Comparison of ENCODE assay signal across 8 cellular contexts in genomic region chr6:41074692-41075436, GRCh38. TPM values are rescaled to one million over a fixed set of nuclear protein-coding genes. Genes with fewer than 3 reads are reported as not detected.
DNase-seq lines count a peak whose midpoint lies in the region; TF ChIP-seq lines count a peak whose summit lies in the region.

No MANE protein-coding gene starts in this region.

- peaks cover 0 to 5% (median 0%) of the 10 kb centered on the region in 8 donors for H3K9me3 Mint-ChIP-seq in CD4-positive, alpha-beta memory T cell
- H3K9me3 Mint-ChIP-seq in dendritic cell treated with granulocyte-macrophage colony-stimulating factor and Interleukin-4, amounts not matched to agents 40 ng/mL and 50 ng/mL, for 4 days = no peaks in the 10 kb centered on the region

- H3K27me3 ChIP-seq in CD4-positive, alpha-beta memory T cell (ENCODE audit: insufficient read depth, low read length) = no peaks in the 10 kb centered on the region
- no peaks in the 10 kb centered on the region for H3K27me3 ChIP-seq in neural cell (ENCODE audit: insufficient read depth, low read depth, low read length)

- H3K4me1 ChIP-seq in CD4-positive, alpha-beta memory T cell (ENCODE audit: insufficient read depth, low read length) = peaks cover 55% of the 10 kb centered on the region

- no peak for DNase-seq in CD4-positive, alpha-beta memory T cell
- DNase-seq in NB4 (ENCODE audit: low read depth) (no peak), DMS79 (lab: John Stamatoyannopoulos, UW) (no peak), DMS 273 (lab: John Stamatoyannopoulos, UW; ENCODE audit: unreplicated experiment) (no peak), ACHN (no peak)
- no peak for DNase-seq in activated CD4-positive, CD25-positive, alpha-beta regulatory T cell treated with anti-CD3 and anti-CD28 coated beads, Interleukin-2, amount 50 U/mL, for 72 hours

- intact Hi-C loops in CD4-positive, alpha-beta memory T cell (cut with micrococcal nuclease) = loop anchor here (5.0 kb wide), 1 partner anchor 487 kb away; no protein-coding TSS in a partner anchor
- intact Hi-C loops in dendritic cell treated with granulocyte-macrophage colony-stimulating factor and Interleukin-4, amounts not matched to agents 40 ng/mL and 50 ng/mL, for 4 days (cut with micrococcal nuclease) = loop anchor here (1.0 to 5.0 kb wide), 3 partner anchors 107 to 242 kb away; partner anchors contain the start of gene TREM1

- TF ChIP-seq EP300 in neural cell (conservative IDR thresholded peaks at IDR 0.05; ENCODE audit: poor library complexity, severe bottlenecking) = no peak

- H2AFZ ChIP-seq in neural cell (ENCODE audit: low read depth, low read length) = no peak overlapping the region

- H3K27ac Mint-ChIP-seq in CD4-positive, alpha-beta memory T cell = peak overlapping the region; percentile 90 to 99 (median 98)
- peak overlapping the region; percentile 99 for H3K27ac Mint-ChIP-seq in dendritic cell treated with granulocyte-macrophage colony-stimulating factor and Interleukin-4, amounts not matched to agents 40 ng/mL and 50 ng/mL, for 4 days

- in situ Hi-C loops in ACHN (cut with HindIII; ENCODE audit: low pct_ligation_motif_present, low pct_unique_long_range_greater_than_20kb, low sequenced_read_pairs) = no loop called here

- H3K4me2 ChIP-seq in neural cell (ENCODE audit: low read length) = peak overlapping the region; percentile 92

- H4K20me1 ChIP-seq in neural cell (ENCODE audit: insufficient read depth) = no peaks in the 10 kb centered on the region

- POLR2A ChIA-PET in CD4-positive, alpha-beta memory T cell (lab: Charles Lee; ENCODE audit: partially characterized antibody) = interaction anchor here (2.4 kb wide), 1 partner anchor 126 kb away, joined by 7 read pairs; the partner anchor contains the start of gene TREML2

- peaks cover 42 to 81% (median 57%) of the 10 kb centered on the region in 4 donors for H3K4me1 Mint-ChIP-seq in CD4-positive, alpha-beta memory T cell
- H3K4me1 Mint-ChIP-seq in dendritic cell treated with granulocyte-macrophage colony-stimulating factor and Interleukin-4, amounts not matched to agents 40 ng/mL and 50 ng/mL, for 4 days (ENCODE audit: low read depth) = peaks cover 37% of the 10 kb centered on the region

- H3K9ac ChIP-seq in neural cell (ENCODE audit: low read length) = peak overlapping the region; percentile 98

- TF ChIP-seq POLR2A in NB4 (IDR thresholded peaks at IDR 0.05; ENCODE audit: extremely low read depth, insufficient read length) = no peak

- H3K4me3 ChIP-seq in CD4-positive, alpha-beta memory T cell (ENCODE audit: low read length in 2 of 2) = peak overlapping the region in 1 of 2 donors; percentile 94
- H3K4me3 ChIP-seq in NB4 (ENCODE audit: low read depth, low read length) = peak overlapping the region; percentile 79
- peak overlapping the region; percentile 89 for H3K4me3 ChIP-seq in neural cell (ENCODE audit: low read length)

- no peaks in the 10 kb centered on the region for H3K27me3 Mint-ChIP-seq in CD4-positive, alpha-beta memory T cell
- H3K27me3 Mint-ChIP-seq in dendritic cell treated with granulocyte-macrophage colony-stimulating factor and Interleukin-4, amounts not matched to agents 40 ng/mL and 50 ng/mL, for 4 days = no peaks in the 10 kb centered on the region

- CTCF ChIA-PET in CD4-positive, alpha-beta memory T cell (lab: Charles Lee; ENCODE audit: partially characterized antibody) = interaction anchor here (1.2 to 2.6 kb wide), 4 partner anchors 13 to 245 kb away, joined by 3 to 8 read pairs (median 4); no protein-coding TSS in a partner anchor

- H3K9me3 ChIP-seq in CD4-positive, alpha-beta memory T cell (ENCODE audit: control insufficient read depth in 1 of 2, low read length in 2 of 2) = no peaks in the 10 kb centered on the region
- H3K9me3 ChIP-seq in neural cell (ENCODE audit: low read length) = no peaks in the 10 kb centered on the region

- peaks cover 8% of the 10 kb centered on the region for H3K36me3 ChIP-seq in CD4-positive, alpha-beta memory T cell (ENCODE audit: insufficient read depth, low read length)
- H3K36me3 ChIP-seq in neural cell (ENCODE audit: insufficient read depth, low read length) = peaks cover 10% of the 10 kb centered on the region

- peaks cover 49% of the 10 kb centered on the region for H3K79me2 ChIP-seq in neural cell (replicated peaks; ENCODE audit: insufficient read depth, low read length)

- TF ChIP-seq CTCF in NB4 (IDR thresholded peaks at IDR 0.05; ENCODE audit: low read depth, low read length) = no peak
- TF ChIP-seq CTCF in neural cell (IDR thresholded peaks at IDR 0.05; ENCODE audit: poor library complexity, severe bottlenecking) = no peak

- no peak for TF ChIP-seq RAD21 in neural cell (conservative IDR thresholded peaks at IDR 0.05)

- peaks cover 4% of the 10 kb centered on the region for H3F3A ChIP-seq in neural cell (ENCODE audit: insufficient read depth, low read length, poor library complexity, severe bottlenecking)

- H3K4me3 Mint-ChIP-seq in CD4-positive, alpha-beta memory T cell = peak overlapping the region; percentile 92 to 98 (median 96)
- peak overlapping the region; percentile 96 for H3K4me3 Mint-ChIP-seq in dendritic cell treated with granulocyte-macrophage colony-stimulating factor and Interleukin-4, amounts not matched to agents 40 ng/mL and 50 ng/mL, for 4 days

- peak overlapping the region; percentile 97 for H3K27ac ChIP-seq in CD4-positive, alpha-beta memory T cell (ENCODE audit: low read depth, low read length)
- H3K27ac ChIP-seq in neural cell (ENCODE audit: low read length) = peak overlapping the region; percentile 95

- H3K9me2 ChIP-seq in neural cell (ENCODE audit: insufficient read depth, low read length) = no peaks in the 10 kb centered on the region

- peaks cover 10 to 37% of the 10 kb centered on the region in 2 donors for H3K36me3 Mint-ChIP-seq in CD4-positive, alpha-beta memory T cell
- H3K36me3 Mint-ChIP-seq in dendritic cell treated with granulocyte-macrophage colony-stimulating factor and Interleukin-4, amounts not matched to agents 40 ng/mL and 50 ng/mL, for 4 days (ENCODE audit: low read depth) = peaks cover 44% of the 10 kb centered on the region

TF ChIP-seq in neural cell, 6 proteins besides CTCF, POLR2A, EP300 and RAD21:
- no peak for TF ChIP-seq SMC3 (conservative IDR thresholded peaks at IDR 0.05; ENCODE audit: poor library complexity)
- no peak for TF ChIP-seq TAF1 (IDR thresholded peaks at IDR 0.05; ENCODE audit: low read depth)
- no peak for TF ChIP-seq POLR2AphosphoS5 (IDR thresholded peaks at IDR 0.05)
- no peak for TF ChIP-seq EZH2 (IDR thresholded peaks at IDR 0.05; ENCODE audit: borderline replicate concordance, insufficient read depth, low read length, poor library complexity, severe bottlenecking)
- TF ChIP-seq REST (IDR thresholded peaks at IDR 0.05; ENCODE audit: borderline replicate concordance) = no peak
- no peak for TF ChIP-seq MXI1 (conservative IDR thresholded peaks at IDR 0.05; ENCODE audit: poor library complexity, severe bottlenecking)

RNA-seq across cellular contexts. Expression of gene NFYA, which starts 2.1 kb away (rescaled TPM):
- total RNA-seq in CD4-positive, alpha-beta memory T cell = 10 to 100 TPM; 56.7 to 56.9 TPM
- polyA plus RNA-seq in CD4-positive, alpha-beta memory T cell = 10 to 100 TPM; 10.7 to 27.7 TPM
- 17.1 and 22.1 TPM in 2 replicates for polyA plus RNA-seq in neural cell
- 62.1 and 67.6 TPM in 2 replicates for polyA minus RNA-seq in neural cell

RNA-seq across cellular contexts. Expression of gene OARD1, which starts 2.7 kb away (rescaled TPM):
- total RNA-seq in CD4-positive, alpha-beta memory T cell = 10 to 100 TPM; 51.7 to 56.4 TPM
- polyA plus RNA-seq in CD4-positive, alpha-beta memory T cell = 10 to 100 TPM; 41.0 to 56.7 TPM
- 38.7 and 41.7 TPM in 2 replicates for polyA plus RNA-seq in neural cell
- polyA minus RNA-seq in neural cell = 24.3 and 28.2 TPM in 2 replicates

RNA-seq across cellular contexts. Expression of gene APOBEC2, which starts 21.9 kb away (rescaled TPM):
- total RNA-seq in CD4-positive, alpha-beta memory T cell = not detected
- polyA plus RNA-seq in CD4-positive, alpha-beta memory T cell = under 1 TPM; 0.44 to 0.91 TPM
- polyA plus RNA-seq in neural cell = not detected in 2 replicates
- polyA minus RNA-seq in neural cell = not detected in 2 replicates

RNA-seq across cellular contexts. Expression of gene TSPO2, which starts 32.6 kb away (rescaled TPM):
- not detected for total RNA-seq in CD4-positive, alpha-beta memory T cell
- not detected for polyA plus RNA-seq in CD4-positive, alpha-beta memory T cell
- not detected in 2 replicates for polyA plus RNA-seq in neural cell
- polyA minus RNA-seq in neural cell = not detected in 2 replicates

RNA-seq across cellular contexts. Expression of gene UNC5CL, which starts 35.8 kb away (rescaled TPM):
- total RNA-seq in CD4-positive, alpha-beta memory T cell = 1 to 10 TPM; 6.2 to 6.4 TPM
- under 1 TPM; 0.13 to 0.69 TPM for polyA plus RNA-seq in CD4-positive, alpha-beta memory T cell
- 1.0 and 2.6 TPM in 2 replicates for polyA plus RNA-seq in neural cell
- 0.69 and 0.73 TPM in 2 replicates for polyA minus RNA-seq in neural cell
